ENCODE assay signal across 1 cellular context in genomic region chr17:73210002-73210678, GRCh38.
TF ChIP-seq lines count a peak whose summit lies in the region.

No MANE protein-coding gene starts in this region.

TF ChIP-seq in endothelial cell of umbilical vein, 7 proteins besides CTCF, POLR2A, EP300 and RAD21:
- TF ChIP-seq POLR2AphosphoS5 (IDR thresholded peaks at IDR 0.05; ENCODE audit: insufficient read depth, low read depth, low read length), result no peak
- TF ChIP-seq EZH2 (IDR thresholded peaks at IDR 0.05; ENCODE audit: borderline replicate concordance, low read depth, low read length, severe bottlenecking), result no peak
- TF ChIP-seq GATA2 (IDR thresholded peaks at IDR 0.05; ENCODE audit: insufficient read depth, insufficient read length, low read depth, low read length), result no peak
- no peak for TF ChIP-seq MAX (IDR thresholded peaks at IDR 0.05; ENCODE audit: insufficient read depth, insufficient read length)
- no peak for TF ChIP-seq FOS (IDR thresholded peaks at IDR 0.05; ENCODE audit: borderline replicate concordance, insufficient read depth, low read length)
- TF ChIP-seq MYC (IDR thresholded peaks at IDR 0.05; ENCODE audit: low read depth, low read length), result no peak
- no peak for TF ChIP-seq JUN (IDR thresholded peaks at IDR 0.05; ENCODE audit: borderline replicate concordance, insufficient read depth, insufficient read length, low read depth)
